In the genomic region with DNA sequence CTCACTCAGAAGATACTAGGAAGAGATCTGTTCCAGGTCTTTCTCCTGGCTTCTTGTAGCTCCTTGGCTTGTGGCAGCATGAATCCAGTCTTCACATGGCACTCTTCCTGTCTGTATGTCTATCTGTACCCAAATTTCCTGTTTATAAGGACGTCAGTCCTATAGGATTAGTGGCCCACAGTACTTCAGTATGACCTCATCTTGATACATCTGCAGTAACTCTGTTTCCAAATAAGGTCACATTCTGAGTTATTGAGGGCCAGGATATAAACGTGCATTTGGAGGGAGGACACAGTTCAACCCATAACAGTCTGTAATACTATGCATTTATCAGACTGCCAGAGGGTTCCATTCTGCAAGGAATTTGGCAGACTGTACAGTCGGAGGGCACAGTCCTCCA, we compare ENCODE assay signal across 23 cellular contexts. TPM values are rescaled to one million over a fixed set of nuclear protein-coding genes. Genes with fewer than 3 reads are reported as not detected.
DNase-seq lines count a peak whose midpoint lies in the region; ATAC-seq, FAIRE-seq and TF ChIP-seq lines count a peak whose summit lies in the region.
"Had no signal": no experiment of that assay in that cellular context is flagged by ENCODE, and none has a peak within 500 bp of the region (broad histone marks: within the 10 kb centered on the region; RNA-seq: fewer than 3 reads in every experiment).

No MANE protein-coding gene starts in this region.

- H3K4me3 ChIP-seq in CD8-positive, alpha-beta memory T cell (ENCODE audit: low read length), result no peak overlapping the region
- H3K4me3 ChIP-seq in SJSA1 (no peak overlapping the region), endothelial cell of umbilical vein (replicated peaks in 1 of 3; ENCODE audit: insufficient read depth in 1 of 3, low read depth in 1 of 3, low read length in 3 of 3) (no peak overlapping the region), sigmoid colon (no peak overlapping the region)
- H3K4me3 ChIP-seq: suprapubic skin had no signal

- no peak for DNase-seq in CD8-positive, alpha-beta memory T cell
- no peak for DNase-seq in SJSA1 (ENCODE audit: low read depth in 1 of 2, low spot score in 2 of 2)
- DNase-seq in endothelial cell of umbilical vein (ENCODE audit: low read depth, low spot score), result peak; percentile 51
- no peak for DNase-seq in nephron progenitor cell
- DNase-seq in sigmoid colon, result no peak
- DNase-seq in activated effector memory CD4-positive, alpha-beta T cell treated with Interleukin-2 at 50 U/mL for 16 hours, result no peak
- DNase-seq in activated CD8-positive, alpha-beta memory T cell treated with anti-CD3 and anti-CD28 coated beads, Interleukin-2, amount 50 U/mL, for 4 hours, result no peak
- DNase-seq: activated CD4-positive, alpha-beta T cell treated with anti-CD3 and anti-CD28 coated beads, Interleukin-2, amount 50 U/mL, for 4 hours; activated naive CD4-positive, alpha-beta T cell; aorta; DMS79 treated with DMSO at 0.1 percent for 48 hours; foreskin keratinocyte; midbrain; MM.1S; NCI-H1694; SHP77; stimulated activated CD4-positive, alpha-beta T cell treated with anti-CD3 and anti-CD28 coated beads, Interleukin-12 subunit alpha, Interleukin-12 subunit beta, amount 100 ng/mL, for 4 hours; T-helper 1 cell had no signal

- H3K9me3 Mint-ChIP-seq in CD8-positive, alpha-beta memory T cell, result no peaks in the 10 kb centered on the region
- no peaks in the 10 kb centered on the region for H3K9me3 Mint-ChIP-seq in nephron progenitor cell
- H3K9me3 Mint-ChIP-seq: IgD-negative memory B cell, nephron had no signal

- peak; percentile 80 for FAIRE-seq in endothelial cell of umbilical vein (lab: Jason Lieb, UNC)

- no peak for TF ChIP-seq CTCF in endothelial cell of umbilical vein (IDR thresholded peaks at IDR 0.05; ENCODE audit: extremely low read depth in 1 of 2, insufficient read depth in 1 of 2, low read depth in 1 of 2, low read length in 2 of 2)
- TF ChIP-seq CTCF in nephron progenitor cell (IDR thresholded peaks at IDR 0.05), result no peak
- no peak for TF ChIP-seq CTCF in sigmoid colon (IDR thresholded peaks at IDR 0.05)

- H3K36me3 Mint-ChIP-seq in CD8-positive, alpha-beta memory T cell, result peaks cover 0 to 71% (median 15%) of the 10 kb centered on the region in 3 donors
- peaks cover 63% of the 10 kb centered on the region for H3K36me3 Mint-ChIP-seq in nephron progenitor cell (ENCODE audit: low read depth)

- dilution Hi-C loops in endothelial cell of umbilical vein (cut with MboI; ENCODE audit: extremely low pct_ligation_motif_present, low sequenced_read_pairs), result no loop called here

- H3K4me1 ChIP-seq in CD8-positive, alpha-beta memory T cell (ENCODE audit: insufficient read depth, low read length), result no peaks in the 10 kb centered on the region
- peaks cover 17% of the 10 kb centered on the region for H3K4me1 ChIP-seq in SJSA1 (replicated peaks)
- peaks cover 11% of the 10 kb centered on the region for H3K4me1 ChIP-seq in endothelial cell of umbilical vein (ENCODE audit: control insufficient read depth, extremely low read depth, insufficient read depth, low read length)
- H3K4me1 ChIP-seq in sigmoid colon, result peaks cover 0 to 12% (median 2%) of the 10 kb centered on the region in 4 donors
- H3K4me1 ChIP-seq: foreskin keratinocyte, suprapubic skin had no signal

- H3K9me1 ChIP-seq in endothelial cell of umbilical vein (replicated peaks; ENCODE audit: control insufficient read depth, extremely low read depth, insufficient read depth, low read length), result no peaks in the 10 kb centered on the region

- POLR2A ChIA-PET in CD8-positive, alpha-beta memory T cell (lab: Charles Lee), result no interaction called here
- POLR2A ChIA-PET in endothelial cell of umbilical vein (lab: Charles Lee), result no interaction called here

- no peak overlapping the region for H3K4me2 ChIP-seq in endothelial cell of umbilical vein (ENCODE audit: insufficient read depth, low read length)

- H3K4me1 Mint-ChIP-seq in CD8-positive, alpha-beta memory T cell, result peaks cover 0 to 11% (median 7%) of the 10 kb centered on the region in 3 donors
- peaks cover 9% of the 10 kb centered on the region for H3K4me1 Mint-ChIP-seq in nephron progenitor cell
- H3K4me1 Mint-ChIP-seq: nephron had no signal

- H4K20me1 ChIP-seq in endothelial cell of umbilical vein (replicated peaks; ENCODE audit: control insufficient read depth, extremely low read depth, insufficient read depth, low read length), result no peaks in the 10 kb centered on the region

- no peak overlapping the region for H3K4me3 Mint-ChIP-seq in CD8-positive, alpha-beta memory T cell
- no peak overlapping the region for H3K4me3 Mint-ChIP-seq in nephron progenitor cell
- H3K4me3 Mint-ChIP-seq: IgD-negative memory B cell, nephron had no signal

- no peak for TF ChIP-seq POLR2A in endothelial cell of umbilical vein (IDR thresholded peaks at IDR 0.05; ENCODE audit: low read depth, low read length)
- TF ChIP-seq POLR2A in sigmoid colon (IDR thresholded peaks at IDR 0.05), result no peak

- no TSS peak for BruUV-seq in endothelial cell of umbilical vein (replicated peaks; lab: Mats Ljungman, UMichigan)

- intact Hi-C loops in endothelial cell of umbilical vein (cut with micrococcal nuclease) (no loop called here), sigmoid colon (cut with DNase I) (loop anchor here (1.0 kb wide), 1 partner anchor 9 kb away; no protein-coding TSS in a partner anchor)

- H3K27ac Mint-ChIP-seq in CD8-positive, alpha-beta memory T cell, result peak overlapping the region in 5 of 8 donors; percentile 26 to 69 (median 57)
- H3K27ac Mint-ChIP-seq in nephron progenitor cell, result peak overlapping the region; percentile 72
- H3K27ac Mint-ChIP-seq: nephron had no signal

- H3K27me3 ChIP-seq in CD8-positive, alpha-beta memory T cell (ENCODE audit: insufficient read depth, low read length, poor library complexity, severe bottlenecking), result no peaks in the 10 kb centered on the region
- H3K27me3 ChIP-seq in SJSA1 (replicated peaks), result no peaks in the 10 kb centered on the region
- no peaks in the 10 kb centered on the region for H3K27me3 ChIP-seq in endothelial cell of umbilical vein (ENCODE audit: control insufficient read depth in 2 of 2, insufficient read depth in 2 of 2, low read length in 2 of 2)
- H3K27me3 ChIP-seq in sigmoid colon, result no peaks in the 10 kb centered on the region
- H3K27me3 ChIP-seq: foreskin keratinocyte, suprapubic skin had no signal

- no peak overlapping the region for H2AFZ ChIP-seq in endothelial cell of umbilical vein (ENCODE audit: low read depth, low read length)

- H3K79me2 ChIP-seq in endothelial cell of umbilical vein (ENCODE audit: control insufficient read depth, insufficient read depth, low read length), result no peaks in the 10 kb centered on the region

- no peaks in the 10 kb centered on the region for H3K9me3 ChIP-seq in CD8-positive, alpha-beta memory T cell (ENCODE audit: low read length)
- H3K9me3 ChIP-seq in SJSA1 (replicated peaks) (no peaks in the 10 kb centered on the region), endothelial cell of umbilical vein (replicated peaks; ENCODE audit: control insufficient read depth, insufficient read depth, low read length) (no peaks in the 10 kb centered on the region), sigmoid colon (no peaks in the 10 kb centered on the region)
- H3K9me3 ChIP-seq: suprapubic skin had no signal

- H3K27ac ChIP-seq in CD8-positive, alpha-beta memory T cell (ENCODE audit: low read depth, low read length), result no peak overlapping the region
- H3K27ac ChIP-seq in SJSA1 (0 out of 2 replicates have a peak overlapping the region, but pooled peaks have one; percentile 0), endothelial cell of umbilical vein (ENCODE audit: insufficient read depth, low read depth, low read length) (peak overlapping the region; percentile 19), sigmoid colon (peak overlapping the region in 1 of 4 donors; percentile 30)
- H3K27ac ChIP-seq: suprapubic skin, VCaP had no signal

- TF ChIP-seq EP300 in sigmoid colon (IDR thresholded peaks at IDR 0.05), result no peak

- H3K27me3 Mint-ChIP-seq in CD8-positive, alpha-beta memory T cell, result no peaks in the 10 kb centered on the region
- H3K27me3 Mint-ChIP-seq in nephron progenitor cell (ENCODE audit: low read depth, poor library complexity), result no peaks in the 10 kb centered on the region
- H3K27me3 Mint-ChIP-seq: IgD-negative memory B cell had no signal

- CTCF ChIA-PET in CD8-positive, alpha-beta memory T cell (lab: Charles Lee), result no interaction called here
- CTCF ChIA-PET in endothelial cell of umbilical vein (lab: Charles Lee), result interaction anchor here (1.3 kb wide), 2 partner anchors 14 to 146 kb away, joined by 5 to 7 read pairs; no protein-coding TSS in a partner anchor

- no peak for ATAC-seq in HG03139 (IDR thresholded peaks at IDR 0.05; ENCODE audit: unreplicated experiment)
- ATAC-seq: foreskin keratinocyte had no signal

- 72 to 74% methylated on average over 3 of the region's 3 CpGs for WGBS in sigmoid colon, 2 donors

- peaks cover 33% of the 10 kb centered on the region for H3K36me3 ChIP-seq in CD8-positive, alpha-beta memory T cell (ENCODE audit: insufficient read depth, low read length)
- H3K36me3 ChIP-seq in SJSA1 (peaks cover 81% of the 10 kb centered on the region), endothelial cell of umbilical vein (ENCODE audit: control insufficient read depth in 2 of 2, extremely low read depth in 1 of 2, insufficient read depth in 2 of 2, low read length in 2 of 2) (peaks cover 9 to 13% of the 10 kb centered on the region in 2 experiments), sigmoid colon (peaks cover 4 to 48% (median 10%) of the 10 kb centered on the region in 4 donors)

- H3K9ac ChIP-seq in endothelial cell of umbilical vein (replicated peaks; ENCODE audit: extremely low read depth, insufficient read depth, low read length), result no peak overlapping the region

TF ChIP-seq in endothelial cell of umbilical vein, 7 proteins besides CTCF, POLR2A, EP300 and RAD21 (continues in another document):
- TF ChIP-seq EZH2 (IDR thresholded peaks at IDR 0.05; ENCODE audit: borderline replicate concordance, low read depth, low read length, severe bottlenecking) (no peak), JUN (IDR thresholded peaks at IDR 0.05; ENCODE audit: borderline replicate concordance, insufficient read depth, insufficient read length, low read depth) (peak; percentile 70), FOS (IDR thresholded peaks at IDR 0.05; ENCODE audit: borderline replicate concordance, insufficient read depth, low read length) (no peak)

RNA-seq across cellular contexts. Expression of a gene that starts 57.6 kb away (rescaled TPM):
- 10 to 100 TPM; 81.1 to 81.2 TPM for total RNA-seq in CD8-positive, alpha-beta memory T cell
- polyA plus RNA-seq in CD8-positive, alpha-beta memory T cell, result 315 TPM
- 147 and 190 TPM in 2 replicates for total RNA-seq in SJSA1 (2014; rRNA removed; shearing (Covaris generic))
- total RNA-seq in endothelial cell of umbilical vein (133 and 142 TPM in 2 replicates), sigmoid colon (100 to 1,000 TPM; 148 to 181 (median 165) TPM)
- polyA plus RNA-seq in endothelial cell of umbilical vein (238 and 245 TPM in 2 replicates), sigmoid colon (100 to 1,000 TPM; 149 to 259 (median 237) TPM)
- 271 and 367 TPM in 2 replicates for polyA plus RNA-seq in endothelial cell of umbilical vein (2011; cell fraction: cytosol; rRNA removed)
- 104 and 127 TPM in 2 replicates for polyA plus RNA-seq in endothelial cell of umbilical vein (2011; cell fraction: nucleus; rRNA removed)
- polyA plus RNA-seq in endothelial cell of umbilical vein (2012), result 327 and 368 TPM in 2 replicates
- 207 and 226 TPM in 2 replicates for polyA minus RNA-seq in endothelial cell of umbilical vein
- polyA minus RNA-seq in endothelial cell of umbilical vein (2011; cell fraction: cytosol; rRNA and poly(A)+ RNA removed), result 73.9 TPM
- 46.8 and 47.4 TPM in 2 replicates for polyA minus RNA-seq in endothelial cell of umbilical vein (2011; cell fraction: nucleus; rRNA and poly(A)+ RNA removed)
